ENCODE assay signal across 20 cellular contexts in the genomic region with DNA sequence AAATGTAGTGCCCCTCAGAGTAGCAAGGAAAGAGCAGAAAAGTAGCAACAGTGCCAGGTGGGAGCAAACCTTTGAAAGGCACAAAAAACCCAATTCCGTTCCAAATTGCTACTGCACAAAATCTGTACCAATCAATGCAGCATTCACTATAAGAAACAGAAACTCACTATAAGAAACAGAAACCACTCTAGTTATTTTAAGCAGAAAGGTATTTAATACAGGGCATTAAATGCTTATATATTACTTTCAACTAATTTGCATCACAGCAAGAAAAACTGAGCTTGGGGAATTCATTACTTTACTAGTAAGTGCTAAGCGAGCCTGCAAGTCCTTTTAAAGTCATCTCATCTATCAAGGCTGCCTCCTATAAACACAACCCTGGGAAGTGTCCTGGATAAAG.
"Had no signal": no experiment of that assay in that cellular context is flagged by ENCODE, and none has a peak within 500 bp of the region (broad histone marks: within the 10 kb centered on the region; RNA-seq: fewer than 3 reads in every experiment).

No MANE protein-coding gene starts in this region.

- H3K27me3 ChIP-seq: gastrocnemius medialis, tibial artery, upper lobe of left lung, uterus had no signal

- H3K4me3 ChIP-seq: gastrocnemius medialis, heart right ventricle, psoas muscle, spleen, tibial artery, upper lobe of left lung, uterus had no signal

- H3K4me1 ChIP-seq: gastrocnemius medialis, heart right ventricle, psoas muscle, spleen, tibial artery, upper lobe of left lung, uterus had no signal

- H3K27ac ChIP-seq: gastrocnemius medialis, heart right ventricle, psoas muscle, spleen, tibial artery, upper lobe of left lung, uterus had no signal

- ATAC-seq: esophagus mucosa; gastrocnemius medialis; heart right ventricle; left lobe of liver; naive thymus-derived CD4-positive, alpha-beta T cell; psoas muscle; sciatic nerve; stimulated activated memory B cell treated with anti-CD40 and anti-IgM and Interleukin-4, amounts not matched to agents 10 μg/mL and 1 μg/mL and 100 μg/mL, for 72 hours had no signal

- H3K9me3 ChIP-seq: gastrocnemius medialis, psoas muscle, tibial artery, upper lobe of left lung, uterus had no signal

- DNase-seq: effector memory CD4-positive, alpha-beta T cell; gastrocnemius medialis; heart right ventricle; islet precursor cell; mammary epithelial cell; naive thymus-derived CD4-positive, alpha-beta T cell; nephron progenitor cell; psoas muscle; retina; spleen; stimulated activated CD4-positive, alpha-beta T cell treated with anti-CD3 and anti-CD28 coated beads, Interleukin-15, amount 100 ng/mL, for 24 hours; stimulated activated CD4-positive, alpha-beta T cell treated with anti-CD3 and anti-CD28 coated beads, Interleukin-1b, Interleukin-23, amount 100 ng/mL, for 48 hours; stimulated activated CD4-positive, alpha-beta T cell treated with anti-CD3 and anti-CD28 coated beads, Interleukin-4, amount 100 ng/mL, for 24 hours; tibial artery; upper lobe of left lung; uterus had no signal

- H3K36me3 ChIP-seq: gastrocnemius medialis, heart right ventricle, spleen, tibial artery, upper lobe of left lung, uterus had no signal
